Comparison of ENCODE assay signal across 1 cellular context in the genomic region with DNA sequence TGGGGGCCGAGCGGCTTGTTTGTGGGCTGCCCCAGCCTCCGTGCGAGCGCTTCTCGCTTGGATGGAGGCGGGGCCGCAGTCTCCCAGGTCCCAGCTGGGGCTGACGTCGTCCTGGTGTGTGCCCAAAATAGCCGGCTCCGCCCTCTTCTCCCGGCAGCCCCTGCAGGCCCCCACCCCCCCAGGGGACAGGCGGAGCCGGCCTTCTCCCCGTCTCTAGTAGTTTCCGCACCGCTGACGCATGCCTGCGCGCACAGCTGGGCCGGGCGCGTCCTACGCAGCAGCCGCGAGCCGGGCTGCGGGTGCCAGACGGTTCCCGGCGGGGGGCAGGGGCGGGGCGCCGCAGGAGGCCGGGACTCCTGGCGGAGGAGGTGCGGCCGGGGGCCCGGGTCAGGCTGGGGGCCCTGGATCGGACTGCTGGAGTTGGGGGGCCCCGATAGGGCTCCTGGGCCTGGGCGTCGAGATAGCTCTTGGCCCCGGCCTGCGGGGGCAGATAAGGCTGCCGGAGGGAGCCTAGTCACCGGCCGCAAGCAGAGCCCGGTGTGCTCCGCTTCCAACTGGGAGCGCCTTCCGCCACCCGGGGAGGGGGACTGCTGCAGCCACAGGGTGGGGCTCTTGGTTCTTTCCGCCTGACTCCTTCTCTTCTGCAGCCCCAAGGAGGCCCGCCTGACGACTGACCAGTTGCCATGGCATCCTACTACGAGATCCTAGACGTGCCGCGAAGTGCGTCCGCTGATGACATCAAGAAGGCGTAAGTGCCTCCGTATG.
TF ChIP-seq lines count a peak whose summit lies in the region.

A gene (plus strand): TSS at position 216 of the 765 bp plus-strand sequence. CDS start 468 bp downstream, at position 684.

TF ChIP-seq in HepG2, 621 proteins besides CTCF, POLR2A, EP300 and RAD21 (continued from another document and continues in another):
- TF ChIP-seq, protein P1, sequence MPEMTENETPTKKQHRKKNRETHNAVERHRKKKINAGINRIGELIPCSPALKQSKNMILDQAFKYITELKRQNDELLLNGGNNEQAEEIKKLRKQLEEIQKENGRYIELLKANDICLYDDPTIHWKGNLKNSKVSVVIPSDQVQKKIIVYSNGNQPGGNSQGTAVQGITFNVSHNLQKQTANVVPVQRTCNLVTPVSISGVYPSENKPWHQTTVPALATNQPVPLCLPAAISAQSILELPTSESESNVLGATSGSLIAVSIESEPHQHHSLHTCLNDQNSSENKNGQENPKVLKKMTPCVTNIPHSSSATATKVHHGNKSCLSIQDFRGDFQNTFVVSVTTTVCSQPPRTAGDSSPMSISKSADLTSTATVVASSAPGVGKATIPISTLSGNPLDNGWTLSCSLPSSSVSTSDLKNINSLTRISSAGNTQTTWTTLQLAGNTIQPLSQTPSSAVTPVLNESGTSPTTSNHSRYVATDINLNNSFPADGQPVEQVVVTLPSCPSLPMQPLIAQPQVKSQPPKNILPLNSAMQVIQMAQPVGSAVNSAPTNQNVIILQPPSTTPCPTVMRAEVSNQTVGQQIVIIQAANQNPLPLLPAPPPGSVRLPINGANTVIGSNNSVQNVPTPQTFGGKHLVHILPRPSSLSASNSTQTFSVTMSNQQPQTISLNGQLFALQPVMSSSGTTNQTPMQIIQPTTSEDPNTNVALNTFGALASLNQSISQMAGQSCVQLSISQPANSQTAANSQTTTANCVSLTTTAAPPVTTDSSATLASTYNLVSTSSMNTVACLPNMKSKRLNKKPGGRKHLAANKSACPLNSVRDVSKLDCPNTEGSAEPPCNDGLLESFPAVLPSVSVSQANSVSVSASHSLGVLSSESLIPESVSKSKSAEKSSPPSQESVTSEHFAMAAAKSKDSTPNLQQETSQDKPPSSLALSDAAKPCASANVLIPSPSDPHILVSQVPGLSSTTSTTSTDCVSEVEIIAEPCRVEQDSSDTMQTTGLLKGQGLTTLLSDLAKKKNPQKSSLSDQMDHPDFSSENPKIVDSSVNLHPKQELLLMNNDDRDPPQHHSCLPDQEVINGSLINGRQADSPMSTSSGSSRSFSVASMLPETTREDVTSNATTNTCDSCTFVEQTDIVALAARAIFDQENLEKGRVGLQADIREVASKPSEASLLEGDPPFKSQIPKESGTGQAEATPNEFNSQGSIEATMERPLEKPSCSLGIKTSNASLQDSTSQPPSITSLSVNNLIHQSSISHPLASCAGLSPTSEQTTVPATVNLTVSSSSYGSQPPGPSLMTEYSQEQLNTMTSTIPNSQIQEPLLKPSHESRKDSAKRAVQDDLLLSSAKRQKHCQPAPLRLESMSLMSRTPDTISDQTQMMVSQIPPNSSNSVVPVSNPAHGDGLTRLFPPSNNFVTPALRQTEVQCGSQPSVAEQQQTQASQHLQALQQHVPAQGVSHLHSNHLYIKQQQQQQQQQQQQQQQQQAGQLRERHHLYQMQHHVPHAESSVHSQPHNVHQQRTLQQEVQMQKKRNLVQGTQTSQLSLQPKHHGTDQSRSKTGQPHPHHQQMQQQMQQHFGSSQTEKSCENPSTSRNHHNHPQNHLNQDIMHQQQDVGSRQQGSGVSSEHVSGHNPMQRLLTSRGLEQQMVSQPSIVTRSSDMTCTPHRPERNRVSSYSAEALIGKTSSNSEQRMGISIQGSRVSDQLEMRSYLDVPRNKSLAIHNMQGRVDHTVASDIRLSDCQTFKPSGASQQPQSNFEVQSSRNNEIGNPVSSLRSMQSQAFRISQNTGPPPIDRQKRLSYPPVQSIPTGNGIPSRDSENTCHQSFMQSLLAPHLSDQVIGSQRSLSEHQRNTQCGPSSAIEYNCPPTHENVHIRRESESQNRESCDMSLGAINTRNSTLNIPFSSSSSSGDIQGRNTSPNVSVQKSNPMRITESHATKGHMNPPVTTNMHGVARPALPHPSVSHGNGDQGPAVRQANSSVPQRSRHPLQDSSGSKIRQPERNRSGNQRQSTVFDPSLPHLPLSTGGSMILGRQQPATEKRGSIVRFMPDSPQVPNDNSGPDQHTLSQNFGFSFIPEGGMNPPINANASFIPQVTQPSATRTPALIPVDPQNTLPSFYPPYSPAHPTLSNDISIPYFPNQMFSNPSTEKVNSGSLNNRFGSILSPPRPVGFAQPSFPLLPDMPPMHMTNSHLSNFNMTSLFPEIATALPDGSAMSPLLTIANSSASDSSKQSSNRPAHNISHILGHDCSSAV (CRISPR knock-in tag; IDR thresholded peaks at IDR 0.05; ENCODE audit: borderline replicate concordance), result no peak; the same call in 1 of the 2 replicates
- TF ChIP-seq, protein P2, sequence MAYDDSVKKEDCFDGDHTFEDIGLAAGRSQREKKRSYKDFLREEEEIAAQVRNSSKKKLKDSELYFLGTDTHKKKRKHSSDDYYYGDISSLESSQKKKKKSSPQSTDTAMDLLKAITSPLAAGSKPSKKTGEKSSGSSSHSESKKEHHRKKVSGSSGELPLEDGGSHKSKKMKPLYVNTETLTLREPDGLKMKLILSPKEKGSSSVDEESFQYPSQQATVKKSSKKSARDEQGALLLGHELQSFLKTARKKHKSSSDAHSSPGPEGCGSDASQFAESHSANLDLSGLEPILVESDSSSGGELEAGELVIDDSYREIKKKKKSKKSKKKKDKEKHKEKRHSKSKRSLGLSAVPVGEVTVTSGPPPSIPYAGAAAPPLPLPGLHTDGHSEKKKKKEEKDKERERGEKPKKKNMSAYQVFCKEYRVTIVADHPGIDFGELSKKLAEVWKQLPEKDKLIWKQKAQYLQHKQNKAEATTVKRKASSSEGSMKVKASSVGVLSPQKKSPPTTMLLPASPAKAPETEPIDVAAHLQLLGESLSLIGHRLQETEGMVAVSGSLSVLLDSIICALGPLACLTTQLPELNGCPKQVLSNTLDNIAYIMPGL (CRISPR knock-in tag; IDR thresholded peaks at IDR 0.05; ENCODE audit: borderline replicate concordance in 1 of 2, low read depth in 1 of 2), result peak; percentile 63 to 73; a peak in 2 of 4 replicates
- TF ChIP-seq, protein P3, sequence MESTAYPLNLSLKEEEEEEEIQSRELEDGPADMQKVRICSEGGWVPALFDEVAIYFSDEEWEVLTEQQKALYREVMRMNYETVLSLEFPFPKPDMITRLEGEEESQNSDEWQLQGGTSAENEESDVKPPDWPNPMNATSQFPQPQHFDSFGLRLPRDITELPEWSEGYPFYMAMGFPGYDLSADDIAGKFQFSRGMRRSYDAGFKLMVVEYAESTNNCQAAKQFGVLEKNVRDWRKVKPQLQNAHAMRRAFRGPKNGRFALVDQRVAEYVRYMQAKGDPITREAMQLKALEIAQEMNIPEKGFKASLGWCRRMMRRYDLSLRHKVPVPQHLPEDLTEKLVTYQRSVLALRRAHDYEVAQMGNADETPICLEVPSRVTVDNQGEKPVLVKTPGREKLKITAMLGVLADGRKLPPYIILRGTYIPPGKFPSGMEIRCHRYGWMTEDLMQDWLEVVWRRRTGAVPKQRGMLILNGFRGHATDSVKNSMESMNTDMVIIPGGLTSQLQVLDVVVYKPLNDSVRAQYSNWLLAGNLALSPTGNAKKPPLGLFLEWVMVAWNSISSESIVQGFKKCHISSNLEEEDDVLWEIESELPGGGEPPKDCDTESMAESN (CRISPR knock-in tag; conservative IDR thresholded peaks at IDR 0.05), result peak; percentile 81; the same call in 1 of the 2 replicates
- TF ChIP-seq IKZF4 (CRISPR knock-in tag; IDR thresholded peaks at IDR 0.05; ENCODE audit: borderline replicate concordance, low read depth, not compliant biosample characterization) (no peak), EHMT2 (IDR thresholded peaks at IDR 0.05; ENCODE audit: borderline replicate concordance, low read depth, low read length) (no peak), ZNF883 (CRISPR knock-in tag; IDR thresholded peaks at IDR 0.05; ENCODE audit: not compliant biosample characterization) (peak; percentile 42), SMARCE1 (IDR thresholded peaks at IDR 0.05; ENCODE audit: borderline replicate concordance) (no peak), SRY (CRISPR knock-in tag; IDR thresholded peaks at IDR 0.05) (peak; percentile 59; the same call in 1 of the 2 replicates), ZNF589 (CRISPR knock-in tag; conservative IDR thresholded peaks at IDR 0.05) (peak; percentile 67; the same call in 1 of the 2 replicates), CEBPG (CRISPR knock-in tag; IDR thresholded peaks at IDR 0.05) (no peak), NKX3-1 (CRISPR knock-in tag; IDR thresholded peaks at IDR 0.05) (0 out of 2 replicates have a peak, but pooled peaks have one; percentile 57), ZEB1 (IDR thresholded peaks at IDR 0.05; ENCODE audit: insufficient replicate concordance, low read depth) (no peak), ZNF563 (CRISPR knock-in tag; IDR thresholded peaks at IDR 0.05) (peak; percentile 100), KLF11 (CRISPR knock-in tag; IDR thresholded peaks at IDR 0.05) (0 out of 2 replicates have a peak, but pooled peaks have one; percentile 41), NCOR1 (IDR thresholded peaks at IDR 0.05; ENCODE audit: borderline replicate concordance, low read length) (no peak), ZNF225 (CRISPR knock-in tag; IDR thresholded peaks at IDR 0.05) (no peak), SP140L (CRISPR knock-in tag; IDR thresholded peaks at IDR 0.05; ENCODE audit: borderline replicate concordance) (0 out of 2 replicates have a peak, but pooled peaks have one; percentile 51), TOPORS (CRISPR knock-in tag; IDR thresholded peaks at IDR 0.05) (peak; percentile 67; the same call in 1 of the 2 replicates), MED8 (CRISPR knock-in tag; IDR thresholded peaks at IDR 0.05; ENCODE audit: insufficient replicate concordance) (no peak), ZNF709 (CRISPR knock-in tag; IDR thresholded peaks at IDR 0.05) (peak; percentile 80; the same call in 1 of the 2 replicates), MTA3 (CRISPR knock-in tag; IDR thresholded peaks at IDR 0.05) (no peak), ELF4 (CRISPR knock-in tag; IDR thresholded peaks at IDR 0.05; ENCODE audit: borderline replicate concordance) (no peak), ZNF354B (CRISPR knock-in tag; IDR thresholded peaks at IDR 0.05) (no peak)
- TF ChIP-seq, protein P4, sequence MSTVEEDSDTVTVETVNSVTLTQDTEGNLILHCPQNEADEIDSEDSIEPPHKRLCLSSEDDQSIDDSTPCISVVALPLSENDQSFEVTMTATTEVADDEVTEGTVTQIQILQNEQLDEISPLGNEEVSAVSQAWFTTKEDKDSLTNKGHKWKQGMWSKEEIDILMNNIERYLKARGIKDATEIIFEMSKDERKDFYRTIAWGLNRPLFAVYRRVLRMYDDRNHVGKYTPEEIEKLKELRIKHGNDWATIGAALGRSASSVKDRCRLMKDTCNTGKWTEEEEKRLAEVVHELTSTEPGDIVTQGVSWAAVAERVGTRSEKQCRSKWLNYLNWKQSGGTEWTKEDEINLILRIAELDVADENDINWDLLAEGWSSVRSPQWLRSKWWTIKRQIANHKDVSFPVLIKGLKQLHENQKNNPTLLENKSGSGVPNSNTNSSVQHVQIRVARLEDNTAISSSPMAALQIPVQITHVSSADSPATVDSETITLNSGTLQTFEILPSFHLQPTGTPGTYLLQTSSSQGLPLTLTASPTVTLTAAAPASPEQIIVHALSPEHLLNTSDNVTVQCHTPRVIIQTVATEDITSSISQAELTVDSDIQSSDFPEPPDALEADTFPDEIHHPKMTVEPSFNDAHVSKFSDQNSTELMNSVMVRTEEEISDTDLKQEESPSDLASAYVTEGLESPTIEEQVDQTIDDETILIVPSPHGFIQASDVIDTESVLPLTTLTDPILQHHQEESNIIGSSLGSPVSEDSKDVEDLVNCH (CRISPR knock-in tag; IDR thresholded peaks at IDR 0.05), result no peak
- TF ChIP-seq, protein P5, sequence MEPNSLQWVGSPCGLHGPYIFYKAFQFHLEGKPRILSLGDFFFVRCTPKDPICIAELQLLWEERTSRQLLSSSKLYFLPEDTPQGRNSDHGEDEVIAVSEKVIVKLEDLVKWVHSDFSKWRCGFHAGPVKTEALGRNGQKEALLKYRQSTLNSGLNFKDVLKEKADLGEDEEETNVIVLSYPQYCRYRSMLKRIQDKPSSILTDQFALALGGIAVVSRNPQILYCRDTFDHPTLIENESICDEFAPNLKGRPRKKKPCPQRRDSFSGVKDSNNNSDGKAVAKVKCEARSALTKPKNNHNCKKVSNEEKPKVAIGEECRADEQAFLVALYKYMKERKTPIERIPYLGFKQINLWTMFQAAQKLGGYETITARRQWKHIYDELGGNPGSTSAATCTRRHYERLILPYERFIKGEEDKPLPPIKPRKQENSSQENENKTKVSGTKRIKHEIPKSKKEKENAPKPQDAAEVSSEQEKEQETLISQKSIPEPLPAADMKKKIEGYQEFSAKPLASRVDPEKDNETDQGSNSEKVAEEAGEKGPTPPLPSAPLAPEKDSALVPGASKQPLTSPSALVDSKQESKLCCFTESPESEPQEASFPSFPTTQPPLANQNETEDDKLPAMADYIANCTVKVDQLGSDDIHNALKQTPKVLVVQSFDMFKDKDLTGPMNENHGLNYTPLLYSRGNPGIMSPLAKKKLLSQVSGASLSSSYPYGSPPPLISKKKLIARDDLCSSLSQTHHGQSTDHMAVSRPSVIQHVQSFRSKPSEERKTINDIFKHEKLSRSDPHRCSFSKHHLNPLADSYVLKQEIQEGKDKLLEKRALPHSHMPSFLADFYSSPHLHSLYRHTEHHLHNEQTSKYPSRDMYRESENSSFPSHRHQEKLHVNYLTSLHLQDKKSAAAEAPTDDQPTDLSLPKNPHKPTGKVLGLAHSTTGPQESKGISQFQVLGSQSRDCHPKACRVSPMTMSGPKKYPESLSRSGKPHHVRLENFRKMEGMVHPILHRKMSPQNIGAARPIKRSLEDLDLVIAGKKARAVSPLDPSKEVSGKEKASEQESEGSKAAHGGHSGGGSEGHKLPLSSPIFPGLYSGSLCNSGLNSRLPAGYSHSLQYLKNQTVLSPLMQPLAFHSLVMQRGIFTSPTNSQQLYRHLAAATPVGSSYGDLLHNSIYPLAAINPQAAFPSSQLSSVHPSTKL (CRISPR knock-in tag; IDR thresholded peaks at IDR 0.05), result peak; percentile 70
- TF ChIP-seq, protein P6, sequence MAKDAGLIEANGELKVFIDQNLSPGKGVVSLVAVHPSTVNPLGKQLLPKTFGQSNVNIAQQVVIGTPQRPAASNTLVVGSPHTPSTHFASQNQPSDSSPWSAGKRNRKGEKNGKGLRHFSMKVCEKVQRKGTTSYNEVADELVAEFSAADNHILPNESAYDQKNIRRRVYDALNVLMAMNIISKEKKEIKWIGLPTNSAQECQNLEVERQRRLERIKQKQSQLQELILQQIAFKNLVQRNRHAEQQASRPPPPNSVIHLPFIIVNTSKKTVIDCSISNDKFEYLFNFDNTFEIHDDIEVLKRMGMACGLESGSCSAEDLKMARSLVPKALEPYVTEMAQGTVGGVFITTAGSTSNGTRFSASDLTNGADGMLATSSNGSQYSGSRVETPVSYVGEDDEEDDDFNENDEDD (CRISPR knock-in tag; IDR thresholded peaks at IDR 0.05; ENCODE audit: borderline replicate concordance), result peak; percentile 87
- TF ChIP-seq, protein P7, sequence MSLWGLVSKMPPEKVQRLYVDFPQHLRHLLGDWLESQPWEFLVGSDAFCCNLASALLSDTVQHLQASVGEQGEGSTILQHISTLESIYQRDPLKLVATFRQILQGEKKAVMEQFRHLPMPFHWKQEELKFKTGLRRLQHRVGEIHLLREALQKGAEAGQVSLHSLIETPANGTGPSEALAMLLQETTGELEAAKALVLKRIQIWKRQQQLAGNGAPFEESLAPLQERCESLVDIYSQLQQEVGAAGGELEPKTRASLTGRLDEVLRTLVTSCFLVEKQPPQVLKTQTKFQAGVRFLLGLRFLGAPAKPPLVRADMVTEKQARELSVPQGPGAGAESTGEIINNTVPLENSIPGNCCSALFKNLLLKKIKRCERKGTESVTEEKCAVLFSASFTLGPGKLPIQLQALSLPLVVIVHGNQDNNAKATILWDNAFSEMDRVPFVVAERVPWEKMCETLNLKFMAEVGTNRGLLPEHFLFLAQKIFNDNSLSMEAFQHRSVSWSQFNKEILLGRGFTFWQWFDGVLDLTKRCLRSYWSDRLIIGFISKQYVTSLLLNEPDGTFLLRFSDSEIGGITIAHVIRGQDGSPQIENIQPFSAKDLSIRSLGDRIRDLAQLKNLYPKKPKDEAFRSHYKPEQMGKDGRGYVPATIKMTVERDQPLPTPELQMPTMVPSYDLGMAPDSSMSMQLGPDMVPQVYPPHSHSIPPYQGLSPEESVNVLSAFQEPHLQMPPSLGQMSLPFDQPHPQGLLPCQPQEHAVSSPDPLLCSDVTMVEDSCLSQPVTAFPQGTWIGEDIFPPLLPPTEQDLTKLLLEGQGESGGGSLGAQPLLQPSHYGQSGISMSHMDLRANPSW (CRISPR knock-in tag; IDR thresholded peaks at IDR 0.05; ENCODE audit: borderline replicate concordance), result no peak
